ENCODE assay signal across 32 cellular contexts in genomic region chr6:29674008-29674407, GRCh38. TPM values are rescaled to one million over a fixed set of nuclear protein-coding genes. Genes with fewer than 3 reads are reported as not detected.
"Had no signal": no experiment of that assay in that cellular context is flagged by ENCODE, and none has a peak within 500 bp of the region (broad histone marks: within the 10 kb centered on the region; RNA-seq: fewer than 3 reads in every experiment).

No MANE protein-coding gene starts in this region.

- H3K27ac Mint-ChIP-seq: dendritic cell treated with granulocyte-macrophage colony-stimulating factor and Interleukin-4, amounts not matched to agents 40 ng/mL and 50 ng/mL, for 4 days; effector memory CD8-positive, alpha-beta T cell; endodermal cell had no signal

- ATAC-seq: effector memory CD8-positive, alpha-beta T cell; esophagus mucosa; gastrocnemius medialis; heart right ventricle; left cardiac atrium; left lung; left ventricle myocardium superior; lower lobe of right lung; naive thymus-derived CD4-positive, alpha-beta T cell had no signal

- H3K4me3 Mint-ChIP-seq: dendritic cell treated with granulocyte-macrophage colony-stimulating factor and Interleukin-4, amounts not matched to agents 40 ng/mL and 50 ng/mL, for 4 days; effector memory CD8-positive, alpha-beta T cell; endodermal cell; naive thymus-derived CD4-positive, alpha-beta T cell had no signal

- DNase-seq: colonic mucosa; cortex of kidney; effector CD8-positive, alpha-beta T cell; effector memory CD8-positive, alpha-beta T cell; endodermal cell; erythroblast; esophagus squamous epithelium; foreskin fibroblast; foreskin melanocyte; gastrocnemius medialis; glutamatergic neuron; head of caudate nucleus; heart right ventricle; hippocampal formation; left cardiac atrium; left lung; left ventricle myocardium superior; lower lobe of right lung; mesenchymal stem cell; midbrain; naive thymus-derived CD4-positive, alpha-beta T cell had no signal

- H3K4me3 ChIP-seq: colonic mucosa, esophagus squamous epithelium, gastrocnemius medialis, heart right ventricle, left lung, lower lobe of right lung had no signal

- H3K9me3 ChIP-seq: colonic mucosa, esophagus squamous epithelium, gastrocnemius medialis, heart right ventricle, left lung, lower lobe of right lung had no signal

- H3K36me3 ChIP-seq: colonic mucosa, esophagus squamous epithelium, gastrocnemius medialis, heart right ventricle, left lung, lower lobe of right lung had no signal

- H3K4me1 ChIP-seq: colonic mucosa, esophagus squamous epithelium, gastrocnemius medialis, left lung, lower lobe of right lung had no signal

- H3K27ac ChIP-seq: colonic mucosa, epithelial cell of prostate, esophagus squamous epithelium, gastrocnemius medialis, heart right ventricle, left lung, lower lobe of right lung had no signal

- H3K9me3 Mint-ChIP-seq: dendritic cell treated with granulocyte-macrophage colony-stimulating factor and Interleukin-4, amounts not matched to agents 40 ng/mL and 50 ng/mL, for 4 days; effector memory CD8-positive, alpha-beta T cell; endodermal cell; naive thymus-derived CD4-positive, alpha-beta T cell had no signal

- H3K27me3 ChIP-seq: colonic mucosa had no signal

RNA-seq across cellular contexts. Expression of gene ZFP57, which starts 6.9 kb away (rescaled TPM):
- total RNA-seq: colonic mucosa, glomerular endothelial cell, left lung, left ventricle myocardium superior, lower lobe of right lung, mononuclear cell had no signal

RNA-seq across cellular contexts. Expression of gene MOG, which starts 17.1 kb away (rescaled TPM):
- total RNA-seq: colonic mucosa; dermis microvascular lymphatic vessel endothelial cell; endodermal cell; esophagus mucosa; esophagus squamous epithelium; gastrocnemius medialis; glomerular endothelial cell; kidney epithelial cell; left lung; lower leg skin; lower lobe of right lung; lung microvascular endothelial cell; mononuclear cell; mucosa of gallbladder; naive thymus-derived CD4-positive, alpha-beta T cell had no signal
- polyA plus RNA-seq: keratinocyte; naive thymus-derived CD4-positive, alpha-beta T cell had no signal
